8 cellular contexts compared by ENCODE assay signal in genomic region chr19:4534836-4535658, GRCh38. TPM values are rescaled to one million over a fixed set of nuclear protein-coding genes. Genes with fewer than 3 reads are reported as not detected.
DNase-seq lines count a peak whose midpoint lies in the region; ATAC-seq and TF ChIP-seq lines count a peak whose summit lies in the region.

A gene with protein sequence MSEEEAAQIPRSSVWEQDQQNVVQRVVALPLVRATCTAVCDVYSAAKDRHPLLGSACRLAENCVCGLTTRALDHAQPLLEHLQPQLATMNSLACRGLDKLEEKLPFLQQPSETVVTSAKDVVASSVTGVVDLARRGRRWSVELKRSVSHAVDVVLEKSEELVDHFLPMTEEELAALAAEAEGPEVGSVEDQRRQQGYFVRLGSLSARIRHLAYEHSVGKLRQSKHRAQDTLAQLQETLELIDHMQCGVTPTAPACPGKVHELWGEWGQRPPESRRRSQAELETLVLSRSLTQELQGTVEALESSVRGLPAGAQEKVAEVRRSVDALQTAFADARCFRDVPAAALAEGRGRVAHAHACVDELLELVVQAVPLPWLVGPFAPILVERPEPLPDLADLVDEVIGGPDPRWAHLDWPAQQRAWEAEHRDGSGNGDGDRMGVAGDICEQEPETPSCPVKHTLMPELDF (minus strand): TSS chr19:4535224. CDS start chr19:4534074, 1,150 bp downstream.

- H3K9ac ChIP-seq in skeletal muscle tissue (ENCODE audit: low read depth in 1 of 3, low read length in 3 of 3): peak within 1 kb of the TSS; percentile 51 to 86 (median 77)

- no peak within 1 kb of the TSS for H3K4me3 Mint-ChIP-seq in MCF 10A (ENCODE audit: unreplicated experiment)

- peaks cover 30 to 66% (median 47%) of the 10 kb centered on the region in 3 donors for H3K4me1 ChIP-seq in skeletal muscle tissue (ENCODE audit: control insufficient read depth in 3 of 3, insufficient read depth in 3 of 3, low read length in 3 of 3)

- no peaks in the 10 kb centered on the region for H3K4me1 Mint-ChIP-seq in MCF 10A (ENCODE audit: insufficient read depth, unreplicated experiment)

- H3K36me3 Mint-ChIP-seq in MCF 10A (ENCODE audit: insufficient read depth, unreplicated experiment): no peaks in the 10 kb centered on the region

- CTCF ChIA-PET in MCF 10A (lab: Yijun Ruan, JAX): interaction anchor here (0.5 to 3.8 kb wide), 8 partner anchors 10 to 1720 kb away, joined by 3 to 51 read pairs (median 3); no protein-coding TSS in a partner anchor

- H3K27ac Mint-ChIP-seq in MCF 10A (ENCODE audit: low read depth, unreplicated experiment): no peak within 1 kb of the TSS

- ATAC-seq in HG03378 (IDR thresholded peaks at IDR 0.05; ENCODE audit: unreplicated experiment): no peak
- no peak for ATAC-seq in GM19035 (IDR thresholded peaks at IDR 0.05; ENCODE audit: unreplicated experiment)

- TF ChIP-seq CTCF in MCF 10A (IDR thresholded peaks at IDR 0.05; ENCODE audit: unreplicated experiment): no peak

- H3K27ac ChIP-seq in skeletal muscle tissue (ENCODE audit: low read depth, low read length): peak within 1 kb of the TSS; percentile 88

- POLR2A ChIA-PET in MCF 10A (lab: Yijun Ruan, JAX): interaction anchor here (0.7 to 0.9 kb wide), 2 partner anchors 14 to 1333 kb away, joined by 3 read pairs; no protein-coding TSS in a partner anchor

- DNase-seq in DMS 273 (lab: John Stamatoyannopoulos, UW; ENCODE audit: unreplicated experiment) (peak; percentile 98), NCI-H1105 (lab: John Stamatoyannopoulos, UW) (peak; percentile 91), SW480 (ENCODE audit: low spot score) (peak; percentile 56), MCF 10A (ENCODE audit: unreplicated experiment) (peak; percentile 32), iPS-NIHi11 (ENCODE audit: low spot score) (peak; percentile 99)

- no peaks in the 10 kb centered on the region for H3K9me3 Mint-ChIP-seq in MCF 10A (ENCODE audit: unreplicated experiment)

- intact Hi-C loops in MCF 10A (cut with micrococcal nuclease): no loop called here

- no peaks in the 10 kb centered on the region for H3K36me3 ChIP-seq in skeletal muscle tissue (ENCODE audit: control insufficient read depth in 3 of 3, insufficient read depth in 3 of 3, low read length in 3 of 3)

- BruUV-seq in MCF 10A (replicated peaks; lab: Mats Ljungman, UMichigan): no TSS peak

- peak within 1 kb of the TSS; percentile 48 to 81 (median 77) for H3K4me3 ChIP-seq in skeletal muscle tissue (ENCODE audit: low read length in 3 of 3)

- H3K27me3 ChIP-seq in skeletal muscle tissue (ENCODE audit: control insufficient read depth in 3 of 3, insufficient read depth in 3 of 3, low read length in 3 of 3): no peaks in the 10 kb centered on the region

- peaks cover 4% of the 10 kb centered on the region for H3K27me3 Mint-ChIP-seq in MCF 10A (ENCODE audit: insufficient read depth, unreplicated experiment)

- H3K9me3 ChIP-seq in skeletal muscle tissue (ENCODE audit: control insufficient read depth in 3 of 3, low read length in 3 of 3): no peaks in the 10 kb centered on the region

RNA-seq across cellular contexts. Expression of the gene that starts here (rescaled TPM):
- not detected in 2 replicates for total RNA-seq in MCF 10A (2022)
- 2.1 TPM for total RNA-seq in skeletal muscle tissue

Comparison
In these comparisons a context has a peak if more than half of its experiments do, and no peak if none do; other contexts are left out.
1. Peak in DNase-seq in MCF 10A; RNA of the gene not detected or under 1 TPM.
2. DNase-seq: peak in every context shown above with its lines; median percentile 99 in iPS-NIHi11; 98 in DMS 273; 91 in NCI-H1105; 56 in SW480; 32 in MCF 10A.